Comparison of ENCODE assay signal across 10 cellular contexts in the genomic region with DNA sequence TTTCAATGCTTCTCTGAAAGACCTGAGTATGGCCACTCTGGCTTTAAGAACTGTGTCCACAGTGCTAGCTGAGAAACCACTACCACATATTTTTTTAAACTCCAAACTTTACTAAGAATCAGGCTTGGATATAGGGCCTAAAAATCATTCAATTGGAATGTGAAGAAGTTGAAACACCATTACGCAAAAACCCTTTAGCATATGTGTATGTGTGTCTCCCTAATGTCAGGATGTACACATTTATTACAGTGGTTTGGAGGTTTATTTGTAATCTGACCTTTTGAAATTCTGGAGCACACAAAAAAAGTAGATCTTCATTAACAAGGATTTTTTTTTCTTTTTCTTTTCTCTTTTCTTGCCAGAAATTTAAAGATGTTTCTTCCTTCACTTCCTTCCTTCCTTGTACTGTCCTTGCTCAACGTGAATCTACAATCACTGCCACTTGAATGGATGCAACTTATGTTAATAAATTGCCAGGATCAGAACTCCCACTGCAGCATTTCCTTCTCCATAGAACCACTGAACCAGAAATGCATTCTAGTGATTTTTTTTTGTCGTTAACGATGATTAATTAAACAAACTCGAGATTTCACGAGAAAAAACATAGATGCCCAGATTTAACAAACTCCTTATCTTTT. TPM values are rescaled to one million over a fixed set of nuclear protein-coding genes. Genes with fewer than 3 reads are reported as not detected.
DNase-seq lines count a peak whose midpoint lies in the region; ATAC-seq, FAIRE-seq and TF ChIP-seq lines count a peak whose summit lies in the region.
"Had no signal": no experiment of that assay in that cellular context is flagged by ENCODE, and none has a peak within 500 bp of the region (broad histone marks: within the 10 kb centered on the region; RNA-seq: fewer than 3 reads in every experiment).

No MANE protein-coding gene starts in this region.

- H3K23me2 ChIP-seq in H1 (ENCODE audit: low read depth, low read length): peaks cover 32% of the 10 kb centered on the region

- no peak overlapping the region for H2BK15ac ChIP-seq in H1 (ENCODE audit: low read length)

- 18% methylated on average over 6 of the region's 6 CpGs; no CpG with 5 or more reads in 1 of the 2 experiments for WGBS in H1 (ENCODE audit: extremely low coverage in 1 of 2, insufficient coverage in 1 of 2, insufficient read length in 1 of 2, insufficient replicate concordance in 2 of 2, low coverage in 1 of 2, low lambda C conversion rate in 2 of 2, missing lambda C conversion rate in 1 of 2), 2 experiments

- H3K56ac ChIP-seq in H1 (replicated peaks; ENCODE audit: insufficient read length, low read depth, low read length): no peak overlapping the region

- H2AFZ ChIP-seq in H1 (ENCODE audit: low read length): no peak overlapping the region

- peaks cover 14 to 53% (median 24%) of the 10 kb centered on the region in 4 donors for H3K4me1 Mint-ChIP-seq in CD4-positive, CD25-positive, alpha-beta regulatory T cell
- peaks cover 27% of the 10 kb centered on the region for H3K4me1 Mint-ChIP-seq in neural crest cell

- peak overlapping the region; percentile 97 to 99 (median 98) for H3K4me3 Mint-ChIP-seq in CD4-positive, CD25-positive, alpha-beta regulatory T cell
- peak overlapping the region; percentile 90 for H3K4me3 Mint-ChIP-seq in neural crest cell

- H2BK120ac ChIP-seq in H1 (replicated peaks; ENCODE audit: low read depth, low read length): no peak overlapping the region

- FAIRE-seq in H1 (lab: Jason Lieb, UNC): no peak
- FAIRE-seq: colon had no signal

- TF ChIP-seq RAD21 in H1 (IDR thresholded peaks at IDR 0.05 in 1 of 2, conservative IDR thresholded peaks at IDR 0.05 in 1 of 2; ENCODE audit: low read depth in 2 of 2, low read length in 2 of 2): no peak

- peak overlapping the region; percentile 87 to 100 for H3K4me2 ChIP-seq in H1 (ENCODE audit: insufficient read depth in 1 of 2, low read depth in 2 of 2, low read length in 2 of 2)

- no peak overlapping the region for H3K23ac ChIP-seq in H1 (ENCODE audit: insufficient read length)

- DNase-seq in CD4-positive, CD25-positive, alpha-beta regulatory T cell: no peak
- DNase-seq in M059J (ENCODE audit: low read depth) (peak; percentile 63), H1 (ENCODE audit: low read depth in 1 of 2, low spot score in 2 of 2) (no peak), neural crest cell (ENCODE audit: low read depth, low spot score) (no peak), NCI-H510A treated with DMSO at 0.1 percent for 48 hours (lab: John Stamatoyannopoulos, UW) (no peak), NCI-H2227 (lab: John Stamatoyannopoulos, UW; ENCODE audit: unreplicated experiment) (no peak), occipital lobe (lab: John Stamatoyannopoulos, UW) (no peak)
- DNase-seq: NCI-H510A had no signal

- H4K8ac ChIP-seq in H1 (ENCODE audit: extremely low read depth, insufficient read depth, low read length): no peak overlapping the region

- no peak overlapping the region for H4K5ac ChIP-seq in H1 (ENCODE audit: insufficient read length, low read depth, low read length)

- no peak overlapping the region for H4K91ac ChIP-seq in H1 (replicated peaks; ENCODE audit: insufficient read length, low read length)

- CTCF ChIA-PET in H1 (lab: Charles Lee; ENCODE audit: partially characterized antibody): interaction anchor here (1.0 to 10.0 kb wide), 6 partner anchors 11 to 335 kb away, joined by 3 to 97 read pairs (median 16); no protein-coding TSS in a partner anchor

- H2AK5ac ChIP-seq in H1 (ENCODE audit: low read depth, low read length): no peak overlapping the region

- H3K4ac ChIP-seq in H1 (replicated peaks; ENCODE audit: insufficient read length, low read depth, low read length): no peak overlapping the region

- TF ChIP-seq POLR2A in H1 (IDR thresholded peaks at IDR 0.05; ENCODE audit: control extremely low read depth in 1 of 2, low read depth in 2 of 2, low read length in 2 of 2): no peak

- H2BK20ac ChIP-seq in H1 (ENCODE audit: low read length): no peak overlapping the region

- peaks cover 39% of the 10 kb centered on the region for H3K4me1 ChIP-seq in CD4-positive, CD25-positive, alpha-beta regulatory T cell (ENCODE audit: control insufficient read depth, insufficient read depth, low read length, poor library complexity, severe bottlenecking)
- H3K4me1 ChIP-seq in H1 (replicated peaks in 1 of 4; ENCODE audit: control insufficient read depth in 3 of 4, insufficient read depth in 4 of 4, low read length in 3 of 4): peaks cover 0 to 5% (median 3%) of the 10 kb centered on the region in 4 experiments; a peak in 4 of 7 replicates

- H3K4me3 ChIP-seq in CD4-positive, CD25-positive, alpha-beta regulatory T cell (ENCODE audit: low read depth, low read length): peak overlapping the region; percentile 94
- H3K4me3 ChIP-seq in H1 (ENCODE audit: extremely low read depth in 1 of 4, insufficient read depth in 2 of 4, low read depth in 3 of 4, low read length in 4 of 4): peak overlapping the region; percentile 70 to 92 (median 88); a peak in 7 of 8 replicates

- no peak overlapping the region for H3K9ac ChIP-seq in H1 (replicated peaks in 1 of 4; ENCODE audit: extremely low read depth in 1 of 4, low read depth in 3 of 4, low read length in 3 of 4)

- TF ChIP-seq CTCF in H1 (IDR thresholded peaks at IDR 0.05; ENCODE audit: control extremely low read depth in 1 of 3, insufficient read depth in 1 of 3, low read depth in 1 of 3, low read length in 3 of 3) (no peak), neural crest cell (conservative IDR thresholded peaks at IDR 0.05) (no peak)

- no peak overlapping the region for H2BK12ac ChIP-seq in H1 (ENCODE audit: low read depth, low read length)

- H3K36me3 ChIP-seq in CD4-positive, CD25-positive, alpha-beta regulatory T cell (ENCODE audit: control insufficient read depth, insufficient read depth, low read length): no peaks in the 10 kb centered on the region
- H3K36me3 ChIP-seq in H1 (ENCODE audit: control insufficient read depth in 2 of 4, insufficient read depth in 4 of 4, low read length in 3 of 4): peaks cover 0 to 11% (median 4%) of the 10 kb centered on the region in 4 experiments; a peak in 3 of 8 replicates

- H3K79me1 ChIP-seq in H1 (ENCODE audit: low read depth, low read length): no peaks in the 10 kb centered on the region

- peaks cover 74% of the 10 kb centered on the region for H3K27me3 Mint-ChIP-seq in CD4-positive, CD25-positive, alpha-beta regulatory T cell
- H3K27me3 Mint-ChIP-seq in neural crest cell (ENCODE audit: low read depth): peaks cover 80% of the 10 kb centered on the region

- H3K79me2 ChIP-seq in H1 (ENCODE audit: control insufficient read depth in 1 of 2, insufficient read depth in 2 of 2, low read length in 2 of 2): peaks cover 0 to 26% of the 10 kb centered on the region in 2 experiments; a peak in 3 of 4 replicates

- no peak overlapping the region for H3K18ac ChIP-seq in H1 (ENCODE audit: extremely low read depth, low read length)

- H2BK5ac ChIP-seq in H1 (ENCODE audit: low read depth, low read length): no peak overlapping the region

- H4K20me1 ChIP-seq in H1 (replicated peaks in 1 of 2; ENCODE audit: control insufficient read depth in 1 of 2, insufficient read depth in 2 of 2, low read length in 2 of 2): peaks cover 5 to 9% of the 10 kb centered on the region in 2 experiments

- ATAC-seq in CD4-positive, CD25-positive, alpha-beta regulatory T cell (ENCODE audit: low read depth in 2 of 2): no peak
- no peak for ATAC-seq in esophagus mucosa

- no peak for TF ChIP-seq EP300 in H1 (IDR thresholded peaks at IDR 0.05; ENCODE audit: borderline replicate concordance in 1 of 2, low read depth in 2 of 2, low read length in 2 of 2)

- no peak overlapping the region for H3K27ac ChIP-seq in CD4-positive, CD25-positive, alpha-beta regulatory T cell (ENCODE audit: insufficient read depth, low read length, poor library complexity, severe bottlenecking)
- H3K27ac ChIP-seq in H1 (ENCODE audit: low read depth, low read length): no peak overlapping the region

- POLR2A ChIA-PET in H1 (lab: Charles Lee; ENCODE audit: partially characterized antibody): interaction anchor here (1.3 to 10.6 kb wide), 8 partner anchors 9 to 543 kb away, joined by 3 to 156 read pairs (median 31); a partner anchor contains a TSS

- peak overlapping the region in 2 of 3 donors; percentile 90 to 97 for H3K27ac Mint-ChIP-seq in CD4-positive, CD25-positive, alpha-beta regulatory T cell
- H3K27ac Mint-ChIP-seq in neural crest cell (ENCODE audit: unreplicated experiment): no peak overlapping the region

- H3K9me3 Mint-ChIP-seq in CD4-positive, CD25-positive, alpha-beta regulatory T cell: peaks cover 0 to 7% (median 0%) of the 10 kb centered on the region in 7 donors
- no peaks in the 10 kb centered on the region for H3K9me3 Mint-ChIP-seq in neural crest cell

- H3K14ac ChIP-seq in H1 (ENCODE audit: insufficient read length): no peak overlapping the region

- H3K9me3 ChIP-seq in CD4-positive, CD25-positive, alpha-beta regulatory T cell (ENCODE audit: control insufficient read depth in 2 of 2, low read length in 2 of 2): no peaks in the 10 kb centered on the region
- H3K9me3 ChIP-seq in H1 (ENCODE audit: insufficient read depth in 2 of 2, low read depth in 1 of 2, low read length in 1 of 2): no peaks in the 10 kb centered on the region

- no peaks in the 10 kb centered on the region for H3K36me3 Mint-ChIP-seq in CD4-positive, CD25-positive, alpha-beta regulatory T cell
- no peaks in the 10 kb centered on the region for H3K36me3 Mint-ChIP-seq in neural crest cell (ENCODE audit: low read depth)

- H3K27me3 ChIP-seq in CD4-positive, CD25-positive, alpha-beta regulatory T cell (ENCODE audit: control insufficient read depth, insufficient read depth, low read length): peaks cover 26% of the 10 kb centered on the region
- H3K27me3 ChIP-seq in H1 (replicated peaks in 1 of 4; ENCODE audit: control insufficient read depth in 3 of 4, extremely low read depth in 1 of 4, insufficient read depth in 3 of 4, low read length in 3 of 4): peaks cover 0 to 47% (median 18%) of the 10 kb centered on the region in 4 experiments; a peak in 5 of 7 replicates

RNA-seq across cellular contexts. Expression of a gene that starts 3.1 kb away (rescaled TPM):
- total RNA-seq in CD4-positive, CD25-positive, alpha-beta regulatory T cell: 0.39 TPM
- not detected for polyA plus RNA-seq in CD4-positive, CD25-positive, alpha-beta regulatory T cell
- total RNA-seq in M059J (2014; rRNA removed; shearing (Covaris generic)): 283 and 361 TPM in 2 replicates
- total RNA-seq in H1 (2021; fragmentation: NEBNext Ultra II Directional; extraction: Animal tissue kit (Norgen Biotek cat#: 25700)): 92.2 and 94.1 TPM in 2 replicates
- polyA plus RNA-seq in H1 (2011; rRNA removed): 95.6 and 169 TPM in 2 replicates
- 168 TPM for polyA plus RNA-seq in H1 (2011; cell fraction: cytosol; rRNA removed)
- polyA plus RNA-seq in H1 (2011; cell fraction: nucleus; rRNA removed): 272 TPM
- polyA plus RNA-seq in H1 (2012, experiment 1 of 2): 123 to 199 TPM (median 136 TPM) in 4 replicates
- polyA plus RNA-seq in H1 (2012, experiment 2 of 2): 86.1 TPM
- 89.5 TPM for polyA plus RNA-seq in H1 (2013, experiment 1 of 2)
- 118 TPM for polyA plus RNA-seq in H1 (2013, experiment 2 of 2)
- 88.1 and 122 TPM in 2 replicates for polyA minus RNA-seq in H1 (2011; rRNA and poly(A)+ RNA removed)
- 66.8 TPM for polyA minus RNA-seq in H1 (2011; cell fraction: cytosol; rRNA and poly(A)+ RNA removed)
- polyA minus RNA-seq in H1 (2011; cell fraction: nucleus; rRNA and poly(A)+ RNA removed): 175 TPM
- total RNA-seq in neural crest cell: 12.3 and 13.9 TPM in 2 replicates
- 15.5 TPM for total RNA-seq in esophagus mucosa
- 14.7 TPM for total RNA-seq in occipital lobe

RNA-seq across cellular contexts. Expression of a gene that starts 7.8 kb away (rescaled TPM):
- total RNA-seq in CD4-positive, CD25-positive, alpha-beta regulatory T cell: 5.5 TPM
- polyA plus RNA-seq in CD4-positive, CD25-positive, alpha-beta regulatory T cell: 1 to 10 TPM; 1.1 to 2.1 (median 1.7) TPM
- total RNA-seq in M059J (2014; rRNA removed; shearing (Covaris generic)): 19.2 and 30.5 TPM in 2 replicates
- total RNA-seq in H1 (2021; fragmentation: NEBNext Ultra II Directional; extraction: Animal tissue kit (Norgen Biotek cat#: 25700)): 50.5 and 54.1 TPM in 2 replicates
- polyA plus RNA-seq in H1 (2011; rRNA removed): 23.4 and 36.7 TPM in 2 replicates
- polyA plus RNA-seq in H1 (2011; cell fraction: cytosol; rRNA removed): 37.3 TPM
- polyA plus RNA-seq in H1 (2011; cell fraction: nucleus; rRNA removed): 36.1 TPM
- 33.3 to 38.8 TPM (median 37.1 TPM) in 4 replicates for polyA plus RNA-seq in H1 (2012, experiment 1 of 2)
- 3.4 TPM for polyA plus RNA-seq in H1 (2012, experiment 2 of 2)
- polyA plus RNA-seq in H1 (2013, experiment 1 of 2): 15.9 TPM
- polyA plus RNA-seq in H1 (2013, experiment 2 of 2): 18.9 TPM
- polyA minus RNA-seq in H1 (2011; rRNA and poly(A)+ RNA removed): 116 and 173 TPM in 2 replicates
- polyA minus RNA-seq in H1 (2011; cell fraction: cytosol; rRNA and poly(A)+ RNA removed): 44.3 TPM
- polyA minus RNA-seq in H1 (2011; cell fraction: nucleus; rRNA and poly(A)+ RNA removed): 129 TPM
- total RNA-seq in neural crest cell (30.2 and 34.5 TPM in 2 replicates), esophagus mucosa (27.7 TPM), occipital lobe (132 TPM)
